In genomic region chr3:13479582-13480339, GRCh38 we compare ENCODE assay signal across 8 cellular contexts. TPM values are rescaled to one million over a fixed set of nuclear protein-coding genes. Genes with fewer than 3 reads are reported as not detected.
DNase-seq lines count a peak whose midpoint lies in the region; ATAC-seq and TF ChIP-seq lines count a peak whose summit lies in the region.

Gene HDAC11, plus strand, starts transcription at chr3:13480306. Its CDS starts 42 bp downstream, at chr3:13480348.

- TF ChIP-seq CTCF in BE2C (IDR thresholded peaks at IDR 0.05; ENCODE audit: low read depth, low read length): 0 out of 2 replicates have a peak, but pooled peaks have one; percentile 3
- no peak for TF ChIP-seq CTCF in colonic mucosa (IDR thresholded peaks at IDR 0.05)

- DNase-seq in BE2C: peak; percentile 95
- DNase-seq in GM19238 (ENCODE audit: insufficient read length, low spot score): peak; percentile 100
- DNase-seq in NCI-H510A treated with DMSO at 0.1 percent for 48 hours (lab: John Stamatoyannopoulos, UW): peak; percentile 91
- peak; percentile 98 for DNase-seq in activated CD4-positive, alpha-beta T cell treated with anti-CD3 and anti-CD28 coated beads for 48 hours
- DNase-seq in colonic mucosa: peak; percentile 99
- DNase-seq in left kidney (ENCODE audit: low read depth, low spot score): peak; percentile 99
- peak; percentile 96 for DNase-seq in stimulated activated CD4-positive, alpha-beta T cell treated with anti-CD3 and anti-CD28 coated beads, Interleukin-1b, Interleukin-23, amount 100 ng/mL, for 48 hours

- H3K27ac ChIP-seq in colonic mucosa: peak within 1 kb of the TSS; percentile 75

- H3K4me1 ChIP-seq in BE2C: no peaks in the 10 kb centered on the region
- peaks cover 6% of the 10 kb centered on the region for H3K4me1 ChIP-seq in colonic mucosa

- H3K9me3 ChIP-seq in BE2C (no peaks in the 10 kb centered on the region), colonic mucosa (no peaks in the 10 kb centered on the region)

- H3K9ac ChIP-seq in colonic mucosa (ENCODE audit: low read depth in 2 of 2, low read length in 2 of 2): peak within 1 kb of the TSS; percentile 92 to 98

- H3K4me3 ChIP-seq in BE2C (ENCODE audit: low read depth, low read length) (peak within 1 kb of the TSS; percentile 53), colonic mucosa (peak within 1 kb of the TSS; percentile 61)

- H3K27me3 ChIP-seq in BE2C (no peaks in the 10 kb centered on the region), colonic mucosa (no peaks in the 10 kb centered on the region)

- ATAC-seq in HG03442 (IDR thresholded peaks at IDR 0.05; ENCODE audit: unreplicated experiment): peak; percentile 95

- intact Hi-C loops in colonic mucosa (cut with DNase I): no loop called here

- H3K36me3 ChIP-seq in BE2C (no peaks in the 10 kb centered on the region), colonic mucosa (no peaks in the 10 kb centered on the region)

RNA-seq across cellular contexts. Expression of gene HDAC11, which starts in this region (rescaled TPM):
- 2.4 TPM for polyA plus RNA-seq in BE2C (2012; ENCODE audit: insufficient read depth, insufficient read length, low read depth)
- 10 to 100 TPM; 24.0 to 36.1 TPM for total RNA-seq in colonic mucosa

Comparison
In these comparisons a context has a peak if more than half of its experiments do, and no peak if none do; other contexts are left out.
1. Peak in every context shown above with its lines: DNase-seq, ATAC-seq, H3K4me3 ChIP-seq and H3K27ac ChIP-seq.